ENCODE assay signal across 22 cellular contexts in the genomic region with DNA sequence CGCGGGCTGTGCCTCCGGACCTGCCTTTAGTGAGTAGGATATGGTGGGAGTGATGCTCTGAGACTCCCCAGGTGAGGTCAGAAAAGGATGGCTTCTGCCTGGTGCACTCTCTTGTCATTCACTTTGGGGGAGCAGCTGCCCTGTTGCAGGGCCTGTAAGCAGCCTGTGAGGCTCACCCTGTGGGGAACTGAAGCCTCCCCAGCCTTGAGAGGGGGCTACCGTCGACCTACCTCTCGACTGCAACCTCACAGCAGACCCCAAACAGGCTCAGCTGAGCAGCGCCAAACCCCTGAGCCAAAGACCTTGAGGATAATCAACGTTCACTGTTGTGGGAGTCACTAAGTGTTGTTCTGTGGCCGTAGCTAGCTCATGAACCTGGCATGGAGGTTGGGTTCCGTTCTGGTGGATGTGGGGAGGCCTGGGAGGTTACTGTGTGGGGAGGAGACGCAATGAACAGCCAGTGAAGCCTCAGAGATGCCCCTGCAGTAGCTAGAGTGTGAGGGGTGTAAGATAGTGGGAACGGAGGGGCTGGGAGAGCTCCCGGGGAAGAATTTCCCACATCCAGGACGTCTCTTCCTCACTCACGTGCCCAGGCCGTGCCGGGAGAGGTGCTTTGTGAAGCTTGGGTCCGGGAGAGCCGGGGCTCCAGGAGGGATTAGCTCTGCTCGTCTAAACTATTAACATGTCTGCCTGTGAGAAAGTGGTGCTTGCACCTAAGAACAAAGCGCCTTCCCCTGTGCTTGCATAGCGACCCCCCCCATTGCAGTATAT. TPM values are rescaled to one million over a fixed set of nuclear protein-coding genes. Genes with fewer than 3 reads are reported as not detected.
DNase-seq lines count a peak whose midpoint lies in the region; ATAC-seq and TF ChIP-seq lines count a peak whose summit lies in the region.
"Had no signal": no experiment of that assay in that cellular context is flagged by ENCODE, and none has a peak within 500 bp of the region (broad histone marks: within the 10 kb centered on the region; RNA-seq: fewer than 3 reads in every experiment).

No MANE protein-coding gene starts in this region.

- H3K4me1 ChIP-seq in BLaER1 (peaks cover 48% of the 10 kb centered on the region), right cardiac atrium (ENCODE audit: control insufficient read depth, insufficient read depth, low read length) (peaks cover 2% of the 10 kb centered on the region), osteoblast (ENCODE audit: insufficient read depth, low read length) (no peaks in the 10 kb centered on the region), esophagus muscularis mucosa (peaks cover 0 to 13% (median 4%) of the 10 kb centered on the region in 4 donors)
- H3K4me1 ChIP-seq: breast epithelium, sigmoid colon had no signal

- H3K27me3 ChIP-seq in BLaER1 (peaks cover 58% of the 10 kb centered on the region), right cardiac atrium (ENCODE audit: control insufficient read depth, insufficient read depth) (no peaks in the 10 kb centered on the region), osteoblast (ENCODE audit: insufficient read depth, low read length) (no peaks in the 10 kb centered on the region), esophagus muscularis mucosa (peaks cover 0 to 28% (median 0%) of the 10 kb centered on the region in 4 donors)

- peak; percentile 2 for DNase-seq in NCI-H82 treated with DMSO at 0.1 percent for 48 hours (lab: John Stamatoyannopoulos, UW; ENCODE audit: unreplicated experiment)
- peak in 2 of 3 donors; percentile 11 to 32 for DNase-seq in right cardiac atrium
- DNase-seq in osteoblast (ENCODE audit: insufficient read length, low spot score, missing footprints), result peak; percentile 82
- no peak for DNase-seq in kidney tubule cell (ENCODE audit: low spot score)
- DNase-seq in esophagus muscularis mucosa (ENCODE audit: extremely low spot score), result no peak
- DNase-seq: activated CD4-positive, alpha-beta memory T cell treated with anti-CD3 and anti-CD28 coated beads for 36 hours; activated effector memory CD4-positive, alpha-beta T cell treated with anti-CD3 and anti-CD28 coated beads, Interleukin-2, amount 50 U/mL, for 16 hours; activated T-cell treated with anti-CD3 and anti-CD28 coated beads for 4 hours; EL; HCEC 1CT; head of caudate nucleus; NCI-H1105 treated with DMSO at 0.1 percent for 48 hours; NCI-H2081; NCI-H446; NK-92 treated with Interleukin-12 subunit alpha and Interleukin-12 subunit beta, amount 100 ng/mL, for 24 hours; occipital lobe had no signal

- intact Hi-C loops in right cardiac atrium (cut with DNase I), result no loop called here
- intact Hi-C loops in esophagus muscularis mucosa (cut with DNase I), result no loop called here

- no peak for TF ChIP-seq EP300 in esophagus muscularis mucosa (IDR thresholded peaks at IDR 0.05)

- no peak overlapping the region for H3K4me3 ChIP-seq in BLaER1
- no peak overlapping the region for H3K4me3 ChIP-seq in right cardiac atrium (ENCODE audit: low read length)
- no peak overlapping the region for H3K4me3 ChIP-seq in osteoblast (ENCODE audit: insufficient read depth, low read length)
- no peak overlapping the region for H3K4me3 ChIP-seq in esophagus muscularis mucosa
- H3K4me3 ChIP-seq: mucosa of descending colon, sigmoid colon had no signal

- no peak overlapping the region for H3K9ac ChIP-seq in BLaER1

- WGBS in right cardiac atrium, result 77% methylated on average over 22 of the region's 22 CpGs
- 81% methylated on average over 21 of the region's 22 CpGs for WGBS in esophagus muscularis mucosa

- H3K4me2 ChIP-seq in BLaER1, result peak overlapping the region; percentile 84
- H3K4me2 ChIP-seq in osteoblast (ENCODE audit: insufficient read depth, low read length), result no peak overlapping the region

- no peaks in the 10 kb centered on the region for H3K79me2 ChIP-seq in osteoblast (ENCODE audit: insufficient read depth, low read length)

- TF ChIP-seq CTCF in osteoblast (IDR thresholded peaks at IDR 0.05; ENCODE audit: extremely low read depth, low read depth, low read length), result no peak
- TF ChIP-seq CTCF in esophagus muscularis mucosa (IDR thresholded peaks at IDR 0.05), result no peak

- no peak overlapping the region for H2AFZ ChIP-seq in osteoblast (ENCODE audit: low read length)

- H3K9me3 ChIP-seq in BLaER1, result no peaks in the 10 kb centered on the region
- H3K9me3 ChIP-seq in right cardiac atrium (ENCODE audit: control insufficient read depth, low read length), result no peaks in the 10 kb centered on the region
- H3K9me3 ChIP-seq in osteoblast (ENCODE audit: low read depth, low read length), result no peaks in the 10 kb centered on the region
- no peaks in the 10 kb centered on the region for H3K9me3 ChIP-seq in esophagus muscularis mucosa
- H3K9me3 ChIP-seq: breast epithelium, mucosa of descending colon, sigmoid colon had no signal

- no peak for TF ChIP-seq POLR2A in esophagus muscularis mucosa (IDR thresholded peaks at IDR 0.05; ENCODE audit: low read depth)

- H4K20me1 ChIP-seq in BLaER1 (no peaks in the 10 kb centered on the region; the same call in 1 of the 2 replicates), osteoblast (ENCODE audit: insufficient read depth, low read length) (no peaks in the 10 kb centered on the region)

- H3K36me3 ChIP-seq in BLaER1, result no peaks in the 10 kb centered on the region
- H3K36me3 ChIP-seq in osteoblast (ENCODE audit: insufficient read depth, low read length), result no peaks in the 10 kb centered on the region
- H3K36me3 ChIP-seq in esophagus muscularis mucosa, result no peaks in the 10 kb centered on the region
- H3K36me3 ChIP-seq: breast epithelium, sigmoid colon had no signal

- H3K27ac ChIP-seq in BLaER1 (0 out of 2 replicates have a peak overlapping the region, but pooled peaks have one; percentile 37), right cardiac atrium (ENCODE audit: low read length) (no peak overlapping the region), osteoblast (ENCODE audit: low read depth, low read length) (no peak overlapping the region), esophagus muscularis mucosa (replicated peaks in 1 of 4) (no peak overlapping the region)
- H3K27ac ChIP-seq: breast epithelium, sigmoid colon had no signal

- ATAC-seq in right cardiac atrium (no peak), GM18502 (IDR thresholded peaks at IDR 0.05; ENCODE audit: poor library complexity, unreplicated experiment) (no peak), HG03097 (IDR thresholded peaks at IDR 0.05; ENCODE audit: low FRiP score, unreplicated experiment) (no peak)

RNA-seq across cellular contexts. Expression of gene METRNL, which starts 38.8 kb away (rescaled TPM):
- total RNA-seq in right cardiac atrium, result 10 to 100 TPM; 57.3 to 77.1 (median 70.9) TPM
- polyA plus RNA-seq in right cardiac atrium, result 67.9 TPM
- total RNA-seq in osteoblast, result 137 and 140 TPM in 2 replicates
- 100 to 1,000 TPM in 1 of 4 donors, 10 to 100 TPM in 3; 36.5 to 124 (median 61.5) TPM for total RNA-seq in esophagus muscularis mucosa

Comparison
In these comparisons a context has a peak if more than half of its experiments do, and no peak if none do; other contexts are left out.
1. DNase-seq: peak in NCI-H82 treated with DMSO at 0.1 percent for 48 hours (single experiment), right cardiac atrium (2 of 3) and osteoblast (single experiment); none in kidney tubule cell (single experiment) and esophagus muscularis mucosa (single experiment).